Comparison of ENCODE assay signal across 11 cellular contexts in the genomic region with DNA sequence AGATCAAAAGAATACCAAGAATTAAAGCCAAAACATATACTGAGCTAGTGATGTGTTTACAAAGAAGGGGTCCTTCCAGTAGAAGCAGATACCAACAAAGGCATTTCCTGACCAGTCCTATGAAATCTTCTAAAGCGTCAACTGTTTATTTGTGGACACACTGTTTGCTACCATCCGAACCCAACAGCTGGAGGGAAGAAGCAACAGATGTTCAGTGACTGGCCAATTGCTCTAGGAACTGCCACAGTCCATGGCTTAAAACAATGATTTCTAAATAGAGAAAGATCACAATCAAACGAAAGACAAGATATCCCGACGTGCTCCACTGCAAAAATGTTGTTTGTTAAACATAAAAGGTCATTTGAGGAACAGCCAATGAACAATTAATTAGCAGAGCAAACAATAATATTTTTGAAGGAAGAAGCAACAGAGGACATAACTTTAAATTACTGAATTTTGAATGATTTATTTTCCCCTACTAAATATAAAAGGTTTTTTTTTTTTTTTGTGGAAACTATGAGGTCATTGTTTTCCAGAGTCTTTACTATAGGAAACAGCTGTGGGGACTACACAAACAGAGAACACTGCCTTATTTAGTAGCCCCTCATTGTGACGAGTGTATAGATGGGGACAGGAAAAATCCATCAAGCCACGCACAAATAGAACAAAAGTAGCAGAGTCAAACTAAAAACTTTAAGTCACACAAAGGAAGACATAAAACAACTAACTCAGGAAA. TPM values are rescaled to one million over a fixed set of nuclear protein-coding genes. Genes with fewer than 3 reads are reported as not detected.
DNase-seq lines count a peak whose midpoint lies in the region; ATAC-seq, FAIRE-seq and TF ChIP-seq lines count a peak whose summit lies in the region.
"Had no signal": no experiment of that assay in that cellular context is flagged by ENCODE, and none has a peak within 500 bp of the region (broad histone marks: within the 10 kb centered on the region; RNA-seq: fewer than 3 reads in every experiment).

No MANE protein-coding gene starts in this region.

- no peak for ATAC-seq in HG02885 (IDR thresholded peaks at IDR 0.05; ENCODE audit: poor library complexity, unreplicated experiment)

- no peak for TF ChIP-seq CTCF in ascending aorta (IDR thresholded peaks at IDR 0.05)
- TF ChIP-seq CTCF in left ventricle myocardium inferior (IDR thresholded peaks at IDR 0.05; ENCODE audit: borderline replicate concordance) = no peak
- TF ChIP-seq CTCF in GM10266 (IDR thresholded peaks at IDR 0.05; ENCODE audit: control insufficient read depth, insufficient read depth, low read depth, missing control alignments) = no peak
- TF ChIP-seq CTCF in D721Med (IDR thresholded peaks at IDR 0.05; ENCODE audit: insufficient read depth, missing control alignments) = no peak

- peak overlapping the region; percentile 72 for H3K4me2 ChIP-seq in BLaER1
- H3K4me2 ChIP-seq: GM23338 had no signal

- peak overlapping the region; percentile 72 for H3K27ac ChIP-seq in BLaER1
- peak overlapping the region; percentile 80 to 81 for H3K27ac ChIP-seq in ascending aorta
- peak overlapping the region; percentile 88 for H3K27ac ChIP-seq in left ventricle myocardium inferior (replicated peaks)

- H3K4me1 ChIP-seq in BLaER1 (peaks cover 51% of the 10 kb centered on the region), ascending aorta (peaks cover 5 to 26% of the 10 kb centered on the region in 2 donors), left ventricle myocardium inferior (peaks cover 62% of the 10 kb centered on the region)

- H3K4me3 ChIP-seq in BLaER1 (peak overlapping the region; percentile 6; the same call in 1 of the 2 replicates), ascending aorta (peak overlapping the region; percentile 31 to 55), left ventricle myocardium inferior (peak overlapping the region; percentile 50)
- H3K4me3 ChIP-seq: GM23338 had no signal

- H3K9me3 ChIP-seq in BLaER1 (peaks cover 18% of the 10 kb centered on the region), ascending aorta (peaks cover 0 to 8% of the 10 kb centered on the region in 2 donors), left ventricle myocardium inferior (replicated peaks) (peaks cover 18% of the 10 kb centered on the region)

- H4K20me1 ChIP-seq in BLaER1 = no peaks in the 10 kb centered on the region

- intact Hi-C loops in ascending aorta (cut with DNase I) = loop anchor here (2.0 kb wide), 1 partner anchor 17 kb away; the partner anchor contains the start of gene USP31
- intact Hi-C loops in left ventricle myocardium inferior (cut with micrococcal nuclease) = no loop called here

- DNase-seq in ascending aorta (ENCODE audit: low spot score in 2 of 2) = no peak
- no peak for DNase-seq in left ventricle myocardium inferior
- DNase-seq in pulmonary artery endothelial cell (ENCODE audit: low read depth, low spot score) = peak; percentile 89
- no peak for DNase-seq in GM10266 (ENCODE audit: extremely low spot score)
- no peak for DNase-seq in SKM-1 treated with dmso at 0.1 percent for 144 hours (lab: John Stamatoyannopoulos, UW; ENCODE audit: unreplicated experiment)
- DNase-seq in D721Med (ENCODE audit: insufficient read length, low spot score) = no peak
- DNase-seq: CD4-positive, CD25-positive, alpha-beta regulatory T cell; NCI-H187 treated with DMSO at 0.1 percent for 48 hours had no signal

- H3K27me3 ChIP-seq in BLaER1 (no peaks in the 10 kb centered on the region), ascending aorta (no peaks in the 10 kb centered on the region), left ventricle myocardium inferior (ENCODE audit: low read depth) (no peaks in the 10 kb centered on the region)

- H3K36me3 ChIP-seq in BLaER1 = 0 out of 2 replicates have a peak, but pooled peaks cover 3% of the 10 kb centered on the region
- H3K36me3 ChIP-seq in ascending aorta = no peaks in the 10 kb centered on the region
- H3K36me3 ChIP-seq in left ventricle myocardium inferior = no peaks in the 10 kb centered on the region

- H3K9ac ChIP-seq in BLaER1 = peak overlapping the region; percentile 26; the same call in 1 of the 2 replicates

- no peak for FAIRE-seq in D721Med (lab: Jason Lieb, UNC)

RNA-seq across cellular contexts. Expression of gene USP31, which starts 17.2 kb away (rescaled TPM):
- 6.2 TPM for total RNA-seq in ascending aorta
- total RNA-seq in left ventricle myocardium inferior = 28.2 TPM
- 12.9 and 21.3 TPM in 2 replicates for total RNA-seq in pulmonary artery endothelial cell

RNA-seq across cellular contexts. Expression of gene SCNN1G, which starts 50.5 kb away (rescaled TPM):
- total RNA-seq in ascending aorta = not detected
- not detected for total RNA-seq in left ventricle myocardium inferior
- not detected in 2 replicates for total RNA-seq in pulmonary artery endothelial cell
- total RNA-seq: CD4-positive, CD25-positive, alpha-beta regulatory T cell had no signal
